In genomic region chr4:69250884-69251283, GRCh38 we compare ENCODE assay signal across 15 cellular contexts. TPM values are rescaled to one million over a fixed set of nuclear protein-coding genes. Genes with fewer than 3 reads are reported as not detected.
"Had no signal": no experiment of that assay in that cellular context is flagged by ENCODE, and none has a peak within 500 bp of the region (broad histone marks: within the 10 kb centered on the region; RNA-seq: fewer than 3 reads in every experiment).

No MANE protein-coding gene starts in this region.

RNA-seq across cellular contexts. Expression of gene UGT2B28, which starts 29.4 kb away (rescaled TPM):
- total RNA-seq: stomach, subcutaneous adipose tissue, temporal lobe, testis, thoracic aorta, thyroid gland, tibial nerve, transverse colon, upper lobe of left lung, upper lobe of right lung, ureter, urinary bladder, uterus, vagina had no signal
- polyA plus RNA-seq: stomach, thymus, urinary bladder had no signal

RNA-seq across cellular contexts. Expression of gene UGT2B11, which starts 36.3 kb away (rescaled TPM):
- total RNA-seq: subcutaneous adipose tissue, thoracic aorta, tibial nerve, upper lobe of left lung, upper lobe of right lung, ureter, urinary bladder, vagina had no signal
- polyA plus RNA-seq: stomach, urinary bladder had no signal
